1 cellular context compared by ENCODE assay signal in genomic region chr19:46868444-46868843, GRCh38.
TF ChIP-seq lines count a peak whose summit lies in the region.

No MANE protein-coding gene starts in this region.

TF ChIP-seq in GM12878, 131 proteins besides CTCF, POLR2A, EP300 and RAD21:
- no peak for TF ChIP-seq KAT2A (conservative IDR thresholded peaks at IDR 0.05; ENCODE audit: control insufficient read depth, low read depth, low read length)
- TF ChIP-seq CEBPZ (IDR thresholded peaks at IDR 0.05; ENCODE audit: low read depth, low read length), result no peak
- no peak for TF ChIP-seq EED (IDR thresholded peaks at IDR 0.05; ENCODE audit: low read depth)
- TF ChIP-seq RAD51 (IDR thresholded peaks at IDR 0.05), result no peak
- TF ChIP-seq HDAC6 (IDR thresholded peaks at IDR 0.05; ENCODE audit: unreplicated experiment), result no peak
- no peak for TF ChIP-seq IRF5 (IDR thresholded peaks at IDR 0.05; ENCODE audit: borderline replicate concordance)
- TF ChIP-seq BHLHE40 (IDR thresholded peaks at IDR 0.05; ENCODE audit: borderline replicate concordance in 1 of 2, low read depth in 2 of 2, low read length in 1 of 2), result no peak
- no peak for TF ChIP-seq ZBTB11 (CRISPR knock-in tag; IDR thresholded peaks at IDR 0.05)
- TF ChIP-seq RELA (IDR thresholded peaks at IDR 0.05; ENCODE audit: borderline replicate concordance, partially characterized antibody), result no peak
- no peak for TF ChIP-seq LARP7 (IDR thresholded peaks at IDR 0.05)
- TF ChIP-seq NR2C1 (IDR thresholded peaks at IDR 0.05), result no peak
- TF ChIP-seq IKZF1 (conservative IDR thresholded peaks at IDR 0.05), result no peak
- TF ChIP-seq POU2F2 (IDR thresholded peaks at IDR 0.05; ENCODE audit: borderline replicate concordance, low read depth, low read length), result no peak
- no peak for TF ChIP-seq MLLT1 (IDR thresholded peaks at IDR 0.05)
- no peak for TF ChIP-seq IRF3 (IDR thresholded peaks at IDR 0.05)
- TF ChIP-seq ZBTB40 (IDR thresholded peaks at IDR 0.05; ENCODE audit: borderline replicate concordance), result no peak
- TF ChIP-seq CHD4 (IDR thresholded peaks at IDR 0.05), result no peak
- no peak for TF ChIP-seq TBL1XR1 (IDR thresholded peaks at IDR 0.05; ENCODE audit: low read depth, low read length)
- TF ChIP-seq SREBF2 (IDR thresholded peaks at IDR 0.05; ENCODE audit: low read length), result no peak
- TF ChIP-seq IKZF2 (IDR thresholded peaks at IDR 0.05), result no peak
